2 cellular contexts compared by ENCODE assay signal in genomic region chr1:9294910-9295636, GRCh38.
TF ChIP-seq lines count a peak whose summit lies in the region.

No MANE protein-coding gene starts in this region.

TF ChIP-seq in IMR-90, 13 proteins besides CTCF, POLR2A, EP300 and RAD21:
- TF ChIP-seq SMC3 (IDR thresholded peaks at IDR 0.05; ENCODE audit: low read depth, low read length) (peak; percentile 27), MAFK (IDR thresholded peaks at IDR 0.05; ENCODE audit: low read depth, low read length) (no peak), BHLHE40 (IDR thresholded peaks at IDR 0.05; ENCODE audit: low read depth, low read length) (peak; percentile 13; the same call in 1 of the 2 replicates)
TF ChIP-seq in IMR-90: peak in this region for 2.

TF ChIP-seq in GM12878, 131 proteins besides CTCF, POLR2A, EP300 and RAD21:
- TF ChIP-seq ZSCAN29 (IDR thresholded peaks at IDR 0.05) (no peak), EED (IDR thresholded peaks at IDR 0.05; ENCODE audit: low read depth) (no peak), FOS (IDR thresholded peaks at IDR 0.05; ENCODE audit: borderline replicate concordance, extremely low read depth, insufficient read length) (no peak), ZBTB33 (IDR thresholded peaks at IDR 0.05) (peak; percentile 76; the same call in 1 of the 2 replicates), RB1 (IDR thresholded peaks at IDR 0.05; ENCODE audit: borderline replicate concordance) (no peak), RFX5 (IDR thresholded peaks at IDR 0.05; ENCODE audit: low read depth, low read length) (no peak), RUNX3 (IDR thresholded peaks at IDR 0.05; ENCODE audit: low read length) (peak; percentile 40), NFXL1 (IDR thresholded peaks at IDR 0.05; ENCODE audit: borderline replicate concordance) (0 out of 2 replicates have a peak, but pooled peaks have one; percentile 46), CREM (IDR thresholded peaks at IDR 0.05; ENCODE audit: low read depth) (0 out of 2 replicates have a peak, but pooled peaks have one; percentile 7), SP1 (IDR thresholded peaks at IDR 0.05; ENCODE audit: low read depth, low read length) (no peak), ATF2 (IDR thresholded peaks at IDR 0.05; ENCODE audit: low read length) (no peak), RAD51 (IDR thresholded peaks at IDR 0.05) (no peak), STAT1 (conservative IDR thresholded peaks at IDR 0.05) (no peak), HDGF (IDR thresholded peaks at IDR 0.05) (no peak), ZBED1 (IDR thresholded peaks at IDR 0.05; ENCODE audit: borderline replicate concordance) (no peak), HDAC2 (IDR thresholded peaks at IDR 0.05) (no peak)
- TF ChIP-seq, protein P1, sequence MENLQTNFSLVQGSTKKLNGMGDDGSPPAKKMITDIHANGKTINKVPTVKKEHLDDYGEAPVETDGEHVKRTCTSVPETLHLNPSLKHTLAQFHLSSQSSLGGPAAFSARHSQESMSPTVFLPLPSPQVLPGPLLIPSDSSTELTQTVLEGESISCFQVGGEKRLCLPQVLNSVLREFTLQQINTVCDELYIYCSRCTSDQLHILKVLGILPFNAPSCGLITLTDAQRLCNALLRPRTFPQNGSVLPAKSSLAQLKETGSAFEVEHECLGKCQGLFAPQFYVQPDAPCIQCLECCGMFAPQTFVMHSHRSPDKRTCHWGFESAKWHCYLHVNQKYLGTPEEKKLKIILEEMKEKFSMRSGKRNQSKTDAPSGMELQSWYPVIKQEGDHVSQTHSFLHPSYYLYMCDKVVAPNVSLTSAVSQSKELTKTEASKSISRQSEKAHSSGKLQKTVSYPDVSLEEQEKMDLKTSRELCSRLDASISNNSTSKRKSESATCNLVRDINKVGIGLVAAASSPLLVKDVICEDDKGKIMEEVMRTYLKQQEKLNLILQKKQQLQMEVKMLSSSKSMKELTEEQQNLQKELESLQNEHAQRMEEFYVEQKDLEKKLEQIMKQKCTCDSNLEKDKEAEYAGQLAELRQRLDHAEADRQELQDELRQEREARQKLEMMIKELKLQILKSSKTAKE (IDR thresholded peaks at IDR 0.05; ENCODE audit: low read depth, poor library complexity, severe bottlenecking), result no peak
